In genomic region chr10:102119417-102120141, GRCh38 we compare ENCODE assay signal across 8 cellular contexts. TPM values are rescaled to one million over a fixed set of nuclear protein-coding genes. Genes with fewer than 3 reads are reported as not detected.
DNase-seq lines count a peak whose midpoint lies in the region; FAIRE-seq and TF ChIP-seq lines count a peak whose summit lies in the region.

No MANE protein-coding gene starts in this region.

- H3K9me3 Mint-ChIP-seq in activated naive CD8-positive, alpha-beta T cell (ENCODE audit: low read depth): no peaks in the 10 kb centered on the region
- H3K9me3 Mint-ChIP-seq in neural progenitor cell: no peaks in the 10 kb centered on the region

- H3K27ac Mint-ChIP-seq in activated naive CD8-positive, alpha-beta T cell: peak overlapping the region; percentile 96
- H3K27ac Mint-ChIP-seq in neural progenitor cell: no peak overlapping the region

- H3K36me3 ChIP-seq in OCI-LY7 (ENCODE audit: insufficient read depth, low read length): no peaks in the 10 kb centered on the region
- H3K36me3 ChIP-seq in neural progenitor cell: no peaks in the 10 kb centered on the region

- intact Hi-C loops in OCI-LY7 (cut with micrococcal nuclease; ENCODE audit: unreplicated experiment): loop anchor here (1.0 to 10.0 kb wide), 2 partner anchors 13 to 595 kb away; partner anchors contain the start of genes ARL3 and SFXN2

- H4K20me1 ChIP-seq in OCI-LY7 (ENCODE audit: insufficient read depth, low read length) (no peaks in the 10 kb centered on the region), neural progenitor cell (ENCODE audit: low read depth) (peaks cover 8% of the 10 kb centered on the region)

- H3K27me3 Mint-ChIP-seq in activated naive CD8-positive, alpha-beta T cell: no peaks in the 10 kb centered on the region
- H3K27me3 Mint-ChIP-seq in neural progenitor cell (ENCODE audit: insufficient read depth, low read depth): peaks cover 8% of the 10 kb centered on the region

- H3K79me2 ChIP-seq in OCI-LY7 (ENCODE audit: insufficient read depth, low read depth, low read length): peaks cover 50% of the 10 kb centered on the region
- H3K79me2 ChIP-seq in neural progenitor cell (ENCODE audit: low read depth): peaks cover 52% of the 10 kb centered on the region

- H3K4me3 ChIP-seq in AG10803 (ENCODE audit: low read length) (peak overlapping the region; percentile 88), OCI-LY7 (ENCODE audit: low read depth, low read length, poor library complexity, severe bottlenecking) (peak overlapping the region; percentile 87), neural progenitor cell (peak overlapping the region; percentile 81)

- no peaks in the 10 kb centered on the region for H3K9me2 ChIP-seq in OCI-LY7 (ENCODE audit: insufficient read depth, low read length)

- DNase-seq in AG10803 (ENCODE audit: low read depth): peak; percentile 88
- DNase-seq in GM19239 (ENCODE audit: insufficient read length, low spot score): peak; percentile 58
- DNase-seq in OCI-LY7 (ENCODE audit: low spot score): peak; percentile 69
- DNase-seq in germinal center (ENCODE audit: low spot score): peak; percentile 62
- DNase-seq in neural progenitor cell (ENCODE audit: low spot score): peak; percentile 64
- DNase-seq in ureter (ENCODE audit: low spot score): peak; percentile 86
- no peak for DNase-seq in NCI-H510A (lab: John Stamatoyannopoulos, UW)

- no peaks in the 10 kb centered on the region for H3K9me3 ChIP-seq in OCI-LY7 (ENCODE audit: low read length)
- no peaks in the 10 kb centered on the region for H3K9me3 ChIP-seq in neural progenitor cell (ENCODE audit: low read depth)

- H3K9ac ChIP-seq in neural progenitor cell: peak overlapping the region; percentile 49

- TF ChIP-seq CTCF in AG10803 (conservative IDR thresholded peaks at IDR 0.05; ENCODE audit: low read length): no peak
- TF ChIP-seq CTCF in OCI-LY7 (conservative IDR thresholded peaks at IDR 0.05; ENCODE audit: low read length): no peak
- no peak for TF ChIP-seq CTCF in neural progenitor cell (IDR thresholded peaks at IDR 0.05)

- no peaks in the 10 kb centered on the region for H3K36me3 Mint-ChIP-seq in activated naive CD8-positive, alpha-beta T cell
- H3K36me3 Mint-ChIP-seq in neural progenitor cell: no peaks in the 10 kb centered on the region

- no peaks in the 10 kb centered on the region for H3K27me3 ChIP-seq in neural progenitor cell

- peak overlapping the region; percentile 93 for H3K4me3 Mint-ChIP-seq in activated naive CD8-positive, alpha-beta T cell
- H3K4me3 Mint-ChIP-seq in neural progenitor cell: peak overlapping the region; percentile 91

- H3F3A ChIP-seq in neural progenitor cell (ENCODE audit: low read depth): peaks cover 83% of the 10 kb centered on the region

- H3K4me1 ChIP-seq in OCI-LY7 (ENCODE audit: insufficient read depth, low read length, poor library complexity, severe bottlenecking): peaks cover 54% of the 10 kb centered on the region
- H3K4me1 ChIP-seq in neural progenitor cell: peaks cover 58% of the 10 kb centered on the region

- BruUV-seq in OCI-LY7 (replicated peaks; lab: Mats Ljungman, UMichigan): no TSS peak

- H3K4me1 Mint-ChIP-seq in activated naive CD8-positive, alpha-beta T cell (ENCODE audit: low read depth): peaks cover 52% of the 10 kb centered on the region
- H3K4me1 Mint-ChIP-seq in neural progenitor cell: peaks cover 61% of the 10 kb centered on the region

- CTCF ChIA-PET in OCI-LY7 (lab: Charles Lee; ENCODE audit: unreplicated experiment): interaction anchor here (0.6 kb wide), 3 partner anchors 11 to 512 kb away, joined by 4 to 6 read pairs (median 4); no protein-coding TSS in a partner anchor

- POLR2A ChIA-PET in OCI-LY7 (lab: Charles Lee): interaction anchor here (0.5 to 1.3 kb wide), 7 partner anchors 10 to 1855 kb away, joined by 3 to 5 read pairs (median 3); partner anchors contain the start of gene NOLC1

- H2AFZ ChIP-seq in OCI-LY7 (ENCODE audit: low read length): no peak overlapping the region
- H2AFZ ChIP-seq in neural progenitor cell (replicated peaks): peak overlapping the region; percentile 28

- peak; percentile 91 for FAIRE-seq in GM19239 (lab: Jason Lieb, UNC)

- H3K4me2 ChIP-seq in OCI-LY7 (ENCODE audit: low read length) (peak overlapping the region; percentile 79), neural progenitor cell (peak overlapping the region; percentile 89)

- H3K27ac ChIP-seq in OCI-LY7 (ENCODE audit: low read depth, low read length, poor library complexity, severe bottlenecking): peak overlapping the region; percentile 80
- peak overlapping the region; percentile 79 for H3K27ac ChIP-seq in neural progenitor cell

RNA-seq across cellular contexts. Expression of gene LDB1, which starts 0.6 kb away (rescaled TPM):
- 50.8 and 58.6 TPM in 2 replicates for total RNA-seq in OCI-LY7 (2014; rRNA removed; shearing (Covaris generic))
- total RNA-seq in OCI-LY7 (2022) (60.9 and 64.8 TPM in 2 replicates), neural progenitor cell (ENCODE audit: low replicate concordance) (46.4 and 79.2 TPM in 2 replicates), ureter (82.4 TPM)

RNA-seq across cellular contexts. Expression of gene PPRC1, which starts 13.3 kb away (rescaled TPM):
- 29.8 and 47.1 TPM in 2 replicates for total RNA-seq in OCI-LY7 (2014; rRNA removed; shearing (Covaris generic))
- 70.0 and 77.2 TPM in 2 replicates for total RNA-seq in OCI-LY7 (2022)
- 11.7 and 15.4 TPM in 2 replicates for total RNA-seq in neural progenitor cell (ENCODE audit: low replicate concordance)
- total RNA-seq in ureter: 59.4 TPM

RNA-seq across cellular contexts. Expression of gene NOLC1, which starts 32.6 kb away (rescaled TPM):
- 93.5 and 120 TPM in 2 replicates for total RNA-seq in OCI-LY7 (2014; rRNA removed; shearing (Covaris generic))
- total RNA-seq in OCI-LY7 (2022) (131 and 152 TPM in 2 replicates), neural progenitor cell (ENCODE audit: low replicate concordance) (74.7 and 80.6 TPM in 2 replicates), ureter (92.1 TPM)

RNA-seq across cellular contexts. Expression of gene HPS6, which starts 54.4 kb away (rescaled TPM):
- 23.8 and 28.2 TPM in 2 replicates for total RNA-seq in OCI-LY7 (2014; rRNA removed; shearing (Covaris generic))
- total RNA-seq in OCI-LY7 (2022) (19.2 and 21.7 TPM in 2 replicates), neural progenitor cell (ENCODE audit: low replicate concordance) (7.2 and 22.8 TPM in 2 replicates), ureter (16.0 TPM)
